1 cellular context compared by ENCODE assay signal in genomic region chr18:13464432-13465125, GRCh38.
TF ChIP-seq lines count a peak whose summit lies in the region.

No MANE protein-coding gene starts in this region.

TF ChIP-seq in HepG2, 621 proteins besides CTCF, POLR2A, EP300 and RAD21 (continued from another document):
- TF ChIP-seq ZNF18 (CRISPR knock-in tag; IDR thresholded peaks at IDR 0.05; ENCODE audit: insufficient replicate concordance) (no peak), THRA (CRISPR knock-in tag; IDR thresholded peaks at IDR 0.05; ENCODE audit: borderline replicate concordance) (no peak), HNRNPK (IDR thresholded peaks at IDR 0.05; ENCODE audit: low read depth, low read length, poor library complexity, severe bottlenecking) (no peak), SAP130 (CRISPR knock-in tag; IDR thresholded peaks at IDR 0.05; ENCODE audit: low read depth) (no peak), ZNF841 (CRISPR knock-in tag; IDR thresholded peaks at IDR 0.05; ENCODE audit: borderline replicate concordance) (no peak), SALL2 (CRISPR knock-in tag; IDR thresholded peaks at IDR 0.05) (no peak)
